18 cellular contexts compared by ENCODE assay signal in genomic region chr2:12433641-12433990, GRCh38.
DNase-seq lines count a peak whose midpoint lies in the region; TF ChIP-seq lines count a peak whose summit lies in the region.
"Had no signal": no experiment of that assay in that cellular context is flagged by ENCODE, and none has a peak within 500 bp of the region (broad histone marks: within the 10 kb centered on the region; RNA-seq: fewer than 3 reads in every experiment).

No MANE protein-coding gene starts in this region.

- no peaks in the 10 kb centered on the region for H3F3A ChIP-seq in SU-DHL-6 (ENCODE audit: insufficient read depth)

- no peak overlapping the region for H3K4me2 ChIP-seq in SU-DHL-6 (ENCODE audit: low read depth, low read length, poor library complexity, severe bottlenecking)

- BruUV-seq in Caco-2 (replicated peaks; lab: Mats Ljungman, UMichigan) = no TSS peak

- H3K27me3 Mint-ChIP-seq in Caco-2 (ENCODE audit: insufficient read depth, unreplicated experiment) = peaks cover 4% of the 10 kb centered on the region
- H3K27me3 Mint-ChIP-seq: activated CD4-positive, alpha-beta T cell treated with anti-CD3 and anti-CD28 coated beads, Interleukin-2, amount 10 ng/mL, durations not matched to agents 7 days and 5 days; B cell had no signal

- POLR2A ChIA-PET in Caco-2 (lab: Charles Lee) = no interaction called here

- H3K27ac Mint-ChIP-seq in Caco-2 (ENCODE audit: unreplicated experiment) = no peak overlapping the region
- H3K27ac Mint-ChIP-seq: activated CD4-positive, alpha-beta T cell treated with anti-CD3 and anti-CD28 coated beads, Interleukin-2, amount 10 ng/mL, durations not matched to agents 7 days and 5 days; activated T-cell treated with anti-CD3 and anti-CD28 coated beads, Interleukin-2, amount 50 U/mL, for 72 hours; B cell; nephron progenitor cell had no signal

- no peak overlapping the region for H3K4me3 ChIP-seq in Caco-2 (ENCODE audit: low read depth, low read length)
- no peak overlapping the region for H3K4me3 ChIP-seq in SU-DHL-6 (ENCODE audit: insufficient read depth, low read length, poor library complexity, severe bottlenecking)
- H3K4me3 ChIP-seq in kidney epithelial cell (ENCODE audit: low read depth, low read length) = no peak overlapping the region
- H3K4me3 ChIP-seq in esophagus muscularis mucosa = no peak overlapping the region

- H3K4me1 ChIP-seq in Caco-2 (no peaks in the 10 kb centered on the region), esophagus muscularis mucosa (peaks cover 0 to 32% (median 31%) of the 10 kb centered on the region in 4 donors)

- H3K4me3 Mint-ChIP-seq in Caco-2 (ENCODE audit: unreplicated experiment) = no peak overlapping the region
- H3K4me3 Mint-ChIP-seq: activated CD4-positive, alpha-beta T cell treated with anti-CD3 and anti-CD28 coated beads, Interleukin-2, amount 10 ng/mL, durations not matched to agents 7 days and 5 days; activated T-cell treated with anti-CD3 and anti-CD28 coated beads, Interleukin-2, amount 50 U/mL, for 72 hours; B cell; nephron progenitor cell had no signal

- H3K27me3 ChIP-seq in Caco-2 (replicated peaks; ENCODE audit: control insufficient read depth, insufficient read depth, low read length) = no peaks in the 10 kb centered on the region
- no peaks in the 10 kb centered on the region for H3K27me3 ChIP-seq in SU-DHL-6 (ENCODE audit: low read length)
- no peaks in the 10 kb centered on the region for H3K27me3 ChIP-seq in kidney epithelial cell (ENCODE audit: control insufficient read depth, insufficient read depth, low read length)
- H3K27me3 ChIP-seq in esophagus muscularis mucosa = no peaks in the 10 kb centered on the region

- H3K27ac ChIP-seq in SU-DHL-6 (ENCODE audit: low read depth, low read length) = no peak overlapping the region
- no peak overlapping the region for H3K27ac ChIP-seq in esophagus muscularis mucosa (replicated peaks in 1 of 4)

- DNase-seq in Caco-2 (peak; percentile 41 to 49), GM13976 (ENCODE audit: low spot score) (no peak), kidney epithelial cell (ENCODE audit: low read depth) (no peak), NCI-H2227 treated with DMSO at 0.1 percent for 48 hours (lab: John Stamatoyannopoulos, UW) (no peak), glomerular visceral epithelial cell (ENCODE audit: extremely low spot score) (no peak), DMS 273 treated with DMSO at 0.1 percent for 48 hours (lab: John Stamatoyannopoulos, UW) (no peak), esophagus muscularis mucosa (ENCODE audit: extremely low spot score) (no peak)
- DNase-seq: activated CD4-positive, alpha-beta T cell treated with anti-CD3 and anti-CD28 coated beads, Interleukin-2, amount 10 ng/mL, durations not matched to agents 7 days and 5 days; activated T-cell treated with anti-CD3 and anti-CD28 coated beads, Interleukin-2, amount 50 U/mL, for 72 hours; DMS79; H7; NCI-H2081 treated with DMSO at 0.1 percent for 48 hours; NCI-H748 treated with DMSO at 0.1 percent for 48 hours; nephron progenitor cell; right cardiac atrium; stimulated activated CD4-positive, alpha-beta T cell treated with anti-CD3 and anti-CD28 coated beads, Interleukin-1b, Interleukin-23, amount 100 ng/mL, for 48 hours had no signal

- H3K4me1 Mint-ChIP-seq in Caco-2 (ENCODE audit: low read depth, unreplicated experiment) = no peaks in the 10 kb centered on the region

- in situ Hi-C loops in GM13976 (cut with MboI; ENCODE audit: low sequenced_read_pairs, unreplicated experiment) = no loop called here

- no peak for TF ChIP-seq POLR2A in esophagus muscularis mucosa (IDR thresholded peaks at IDR 0.05; ENCODE audit: low read depth)

- H3K36me3 ChIP-seq in Caco-2 (ENCODE audit: control insufficient read depth, insufficient read depth, low read length) = no peaks in the 10 kb centered on the region
- no peaks in the 10 kb centered on the region for H3K36me3 ChIP-seq in SU-DHL-6 (ENCODE audit: low read length)
- no peaks in the 10 kb centered on the region for H3K36me3 ChIP-seq in kidney epithelial cell (ENCODE audit: control insufficient read depth, insufficient read depth, low read length)
- no peaks in the 10 kb centered on the region for H3K36me3 ChIP-seq in esophagus muscularis mucosa

- 0 out of 2 replicates have a peak, but pooled peaks cover 3% of the 10 kb centered on the region for H3K9me3 ChIP-seq in Caco-2
- no peaks in the 10 kb centered on the region for H3K9me3 ChIP-seq in SU-DHL-6 (ENCODE audit: insufficient read depth, low read length)
- no peaks in the 10 kb centered on the region for H3K9me3 ChIP-seq in esophagus muscularis mucosa

- whole genome bisulfite sequencing in esophagus muscularis mucosa = 97% methylated on average over 2 of the region's 2 CpGs

- TF ChIP-seq CTCF in Caco-2 (IDR thresholded peaks at IDR 0.05; ENCODE audit: insufficient read depth in 1 of 2, low read depth in 1 of 2, low read length in 1 of 2, severe bottlenecking in 1 of 2, unreplicated experiment in 1 of 2) (peak in 1 of 2 experiments; percentile 53), GM13976 (IDR thresholded peaks at IDR 0.05; ENCODE audit: borderline replicate concordance, control extremely low read depth, extremely low read depth, insufficient read depth, missing control alignments) (peak; percentile 16), SU-DHL-6 (IDR thresholded peaks at IDR 0.05; ENCODE audit: insufficient read depth, low read length, poor library complexity, severe bottlenecking) (peak; percentile 18), kidney epithelial cell (IDR thresholded peaks at IDR 0.05; ENCODE audit: insufficient read depth, low read length, poor library complexity, severe bottlenecking) (peak; percentile 4), esophagus muscularis mucosa (IDR thresholded peaks at IDR 0.05) (no peak)

- no peaks in the 10 kb centered on the region for H4K20me1 ChIP-seq in SU-DHL-6 (ENCODE audit: low read depth, low read length)

- no peaks in the 10 kb centered on the region for H3K9me3 Mint-ChIP-seq in Caco-2 (ENCODE audit: unreplicated experiment)
- H3K9me3 Mint-ChIP-seq: activated CD4-positive, alpha-beta T cell treated with anti-CD3 and anti-CD28 coated beads, Interleukin-2, amount 10 ng/mL, durations not matched to agents 7 days and 5 days; activated T-cell treated with anti-CD3 and anti-CD28 coated beads, Interleukin-2, amount 50 U/mL, for 72 hours; nephron progenitor cell had no signal

- CTCF ChIA-PET in Caco-2 (lab: Charles Lee) = interaction anchor here (0.6 to 1.6 kb wide), 14 partner anchors 9 to 573 kb away, joined by 3 to 31 read pairs (median 4); partner anchors contain the start of gene TRIB2

- no peak overlapping the region for H3K9ac ChIP-seq in SU-DHL-6 (ENCODE audit: low read length)

- no peaks in the 10 kb centered on the region for H3K9me2 ChIP-seq in SU-DHL-6 (replicated peaks; ENCODE audit: insufficient read depth, low read length)

- intact Hi-C loops in Caco-2 (cut with micrococcal nuclease; ENCODE audit: unreplicated experiment) = loop anchor here (1.0 kb wide), 4 partner anchors 173 to 574 kb away; partner anchors contain the start of gene TRIB2
- intact Hi-C loops in esophagus muscularis mucosa (cut with DNase I) = no loop called here

- no peaks in the 10 kb centered on the region for H3K36me3 Mint-ChIP-seq in Caco-2 (ENCODE audit: insufficient read depth, unreplicated experiment)

- H2AFZ ChIP-seq in SU-DHL-6 (ENCODE audit: low read depth, low read length, severe bottlenecking) = no peak overlapping the region

- no peak for TF ChIP-seq EP300 in esophagus muscularis mucosa (IDR thresholded peaks at IDR 0.05)

- H3K79me2 ChIP-seq in SU-DHL-6 (ENCODE audit: insufficient read depth, low read length) = no peaks in the 10 kb centered on the region

Comparison
In these comparisons a context has a peak if more than half of its experiments do, and no peak if none do; other contexts are left out.
1. DNase-seq: peak in Caco-2 (2 of 2); none in GM13976 (single experiment), kidney epithelial cell (single experiment), NCI-H2227 treated with DMSO at 0.1 percent for 48 hours (single experiment), glomerular visceral epithelial cell (single experiment), DMS 273 treated with DMSO at 0.1 percent for 48 hours (single experiment) and esophagus muscularis mucosa (single experiment).
2. CTCF ChIP-seq: peak in GM13976 (single experiment), SU-DHL-6 (single experiment) and kidney epithelial cell (single experiment); none in esophagus muscularis mucosa (0 of 3).